36 cellular contexts compared by ENCODE assay signal in genomic region chr1:81717230-81717629, GRCh38.
DNase-seq lines count a peak whose midpoint lies in the region; ATAC-seq, FAIRE-seq and TF ChIP-seq lines count a peak whose summit lies in the region.
"Had no signal": no experiment of that assay in that cellular context is flagged by ENCODE, and none has a peak within 500 bp of the region (broad histone marks: within the 10 kb centered on the region; RNA-seq: fewer than 3 reads in every experiment).

No MANE protein-coding gene starts in this region.

- H3K9me3 Mint-ChIP-seq in activated T-cell treated with anti-CD3 and anti-CD28 coated beads, Interleukin-2, amount 50 U/mL, for 24 hours, result peaks cover 4% of the 10 kb centered on the region
- H3K9me3 Mint-ChIP-seq: activated T-cell treated with anti-CD3 and anti-CD28 coated beads, Interleukin-2, amount 50 U/mL, for 72 hours; endodermal cell had no signal

- no peak overlapping the region for H3K27ac Mint-ChIP-seq in activated T-cell treated with anti-CD3 and anti-CD28 coated beads, Interleukin-2, amount 50 U/mL, for 24 hours
- H3K27ac Mint-ChIP-seq: activated T-cell treated with anti-CD3 and anti-CD28 coated beads, Interleukin-2, amount 50 U/mL, for 72 hours; brain; endodermal cell; natural killer cell; T-helper 17 cell had no signal

- H3F3A ChIP-seq in PC-9 (ENCODE audit: insufficient read depth, low read depth), result peaks cover 5% of the 10 kb centered on the region; the same call in 1 of the 2 replicates

- H3K9me1 ChIP-seq in endothelial cell of umbilical vein (replicated peaks; ENCODE audit: control insufficient read depth, extremely low read depth, insufficient read depth, low read length), result no peaks in the 10 kb centered on the region

- TF ChIP-seq POLR2A in endothelial cell of umbilical vein (IDR thresholded peaks at IDR 0.05; ENCODE audit: low read depth, low read length), result no peak

- H3K4me1 ChIP-seq in PC-9 (replicated peaks; ENCODE audit: insufficient read depth) (peaks cover 10% of the 10 kb centered on the region), endothelial cell of umbilical vein (ENCODE audit: control insufficient read depth, extremely low read depth, insufficient read depth, low read length) (peaks cover 8% of the 10 kb centered on the region)
- H3K4me1 ChIP-seq: esophagus squamous epithelium, sigmoid colon, transverse colon had no signal

- H3K4me3 Mint-ChIP-seq in activated T-cell treated with anti-CD3 and anti-CD28 coated beads, Interleukin-2, amount 50 U/mL, for 24 hours, result no peak overlapping the region
- H3K4me3 Mint-ChIP-seq: activated T-cell treated with anti-CD3 and anti-CD28 coated beads, Interleukin-2, amount 50 U/mL, for 72 hours; brain; endodermal cell; natural killer cell; T-helper 17 cell had no signal

- H2AFZ ChIP-seq in PC-9, result no peak overlapping the region
- no peak overlapping the region for H2AFZ ChIP-seq in endothelial cell of umbilical vein (ENCODE audit: low read depth, low read length)

- dilution Hi-C loops in endothelial cell of umbilical vein (cut with MboI; ENCODE audit: extremely low pct_ligation_motif_present, low sequenced_read_pairs), result no loop called here

- ATAC-seq in GM21619 (IDR thresholded peaks at IDR 0.05; ENCODE audit: unreplicated experiment), result no peak
- ATAC-seq: activated CD4-positive, CD25-positive, alpha-beta regulatory T cell treated with anti-CD3 and anti-CD28 coated beads, Interleukin-2, amount 50 U/mL, for 24 hours; activated T-cell treated with anti-CD3 and anti-CD28 coated beads, Interleukin-2, amount 50 U/mL, for 72 hours; left cardiac atrium; mucosa of descending colon; natural killer cell; T-helper 17 cell had no signal

- no peaks in the 10 kb centered on the region for H3K36me3 Mint-ChIP-seq in activated T-cell treated with anti-CD3 and anti-CD28 coated beads, Interleukin-2, amount 50 U/mL, for 24 hours (ENCODE audit: low read depth)
- H3K36me3 Mint-ChIP-seq: natural killer cell had no signal

- no peaks in the 10 kb centered on the region for H3K4me1 Mint-ChIP-seq in activated T-cell treated with anti-CD3 and anti-CD28 coated beads, Interleukin-2, amount 50 U/mL, for 24 hours (ENCODE audit: low read depth)
- H3K4me1 Mint-ChIP-seq: natural killer cell, T-helper 17 cell had no signal

- BruUV-seq in PC-9 (replicated peaks; lab: Mats Ljungman, UMichigan) (no TSS peak), endothelial cell of umbilical vein (replicated peaks; lab: Mats Ljungman, UMichigan) (no TSS peak)

- H4K20me1 ChIP-seq in PC-9 (ENCODE audit: insufficient read depth), result no peaks in the 10 kb centered on the region
- no peaks in the 10 kb centered on the region for H4K20me1 ChIP-seq in endothelial cell of umbilical vein (replicated peaks; ENCODE audit: control insufficient read depth, extremely low read depth, insufficient read depth, low read length)

- no peaks in the 10 kb centered on the region for H3K9me3 ChIP-seq in PC-9 (ENCODE audit: insufficient read depth, low read depth)
- H3K9me3 ChIP-seq in endothelial cell of umbilical vein (replicated peaks; ENCODE audit: control insufficient read depth, insufficient read depth, low read length), result no peaks in the 10 kb centered on the region
- H3K9me3 ChIP-seq: esophagus squamous epithelium, MG63, mucosa of descending colon, sigmoid colon, transverse colon had no signal

- no peaks in the 10 kb centered on the region for H3K27me3 Mint-ChIP-seq in activated T-cell treated with anti-CD3 and anti-CD28 coated beads, Interleukin-2, amount 50 U/mL, for 24 hours
- H3K27me3 Mint-ChIP-seq: brain, T-helper 17 cell had no signal

- no peaks in the 10 kb centered on the region for H3K9me2 ChIP-seq in PC-9 (ENCODE audit: insufficient read depth)

- FAIRE-seq in endothelial cell of umbilical vein (lab: Jason Lieb, UNC), result peak; percentile 59
- FAIRE-seq: TTC549 had no signal

- peak overlapping the region; percentile 20; the same call in 1 of the 2 replicates for H3K27ac ChIP-seq in PC-9
- H3K27ac ChIP-seq in endothelial cell of umbilical vein (ENCODE audit: insufficient read depth, low read depth, low read length), result no peak overlapping the region
- H3K27ac ChIP-seq: C4-2B, esophagus squamous epithelium, sigmoid colon, SK-N-MC, transverse colon had no signal

- TF ChIP-seq CTCF in PC-9 (conservative IDR thresholded peaks at IDR 0.05) (no peak), endothelial cell of umbilical vein (IDR thresholded peaks at IDR 0.05; ENCODE audit: extremely low read depth in 1 of 2, insufficient read depth in 1 of 2, low read depth in 1 of 2, low read length in 2 of 2) (no peak)

- CTCF ChIA-PET in PC-9 (lab: Charles Lee), result no interaction called here
- CTCF ChIA-PET in endothelial cell of umbilical vein (lab: Charles Lee), result no interaction called here

- no peak overlapping the region for H3K9ac ChIP-seq in endothelial cell of umbilical vein (replicated peaks; ENCODE audit: extremely low read depth, insufficient read depth, low read length)

- no peak overlapping the region for H3K4me2 ChIP-seq in PC-9
- H3K4me2 ChIP-seq in endothelial cell of umbilical vein (ENCODE audit: insufficient read depth, low read length), result no peak overlapping the region

- DNase-seq in ELR (ENCODE audit: low read depth) (peak; percentile 6), PC-9 (peak in 1 of 2 experiments; percentile 68), endothelial cell of umbilical vein (ENCODE audit: low read depth, low spot score) (peak; percentile 27), skeletal muscle cell (ENCODE audit: low read depth) (peak; percentile 51), AG08396 (ENCODE audit: low spot score) (no peak)
- no peak for DNase-seq in activated T-cell treated with anti-CD3 and anti-CD28 coated beads, Interleukin-2, amount 50 U/mL, for 24 hours
- DNase-seq: activated CD4-positive, alpha-beta T cell treated with anti-CD3 and anti-CD28 coated beads, Interleukin-2, amount 50 U/mL, for 48 hours; activated T-cell treated with anti-CD3 and anti-CD28 coated beads, Interleukin-2, amount 50 U/mL, for 72 hours; Calu3; cortex of kidney; DND-41; endodermal cell; esophagus squamous epithelium; GOT3; hypothalamus; KBM-7; left cardiac atrium; MG63; mucosa of descending colon; natural killer cell; NCI-H1105 treated with DMSO at 0.1 percent for 48 hours; NCI-H187 treated with DMSO at 0.1 percent for 48 hours; NCI-H2171 treated with DMSO at 0.1 percent for 48 hours; NCI-H510A; nucleus accumbens; sigmoid colon; stimulated activated CD4-positive, alpha-beta T cell treated with anti-CD3 and anti-CD28 coated beads, Interleukin-15, amount 100 ng/mL, for 24 hours; stimulated activated CD4-positive, alpha-beta T cell treated with anti-CD3 and anti-CD28 coated beads, Interleukin-4, amount 100 ng/mL, for 4 hours; T-helper 17 cell; transverse colon had no signal

- H3K79me2 ChIP-seq in PC-9 (ENCODE audit: low read depth) (0 out of 2 replicates have a peak, but pooled peaks cover 9% of the 10 kb centered on the region), endothelial cell of umbilical vein (ENCODE audit: control insufficient read depth, insufficient read depth, low read length) (no peaks in the 10 kb centered on the region)

- POLR2A ChIA-PET in PC-9 (lab: Charles Lee; ENCODE audit: unreplicated experiment) (no interaction called here), endothelial cell of umbilical vein (lab: Charles Lee) (no interaction called here)

- H3K27me3 ChIP-seq in PC-9 (ENCODE audit: insufficient read depth, low read depth) (no peaks in the 10 kb centered on the region), endothelial cell of umbilical vein (ENCODE audit: control insufficient read depth in 2 of 2, insufficient read depth in 2 of 2, low read length in 2 of 2) (no peaks in the 10 kb centered on the region)
- H3K27me3 ChIP-seq: esophagus squamous epithelium, MG63, sigmoid colon, transverse colon had no signal

- intact Hi-C loops in PC-9 (cut with micrococcal nuclease; ENCODE audit: unreplicated experiment) (no loop called here), endothelial cell of umbilical vein (cut with micrococcal nuclease) (no loop called here)

- H3K4me3 ChIP-seq in PC-9 (no peak overlapping the region), endothelial cell of umbilical vein (replicated peaks in 1 of 3; ENCODE audit: insufficient read depth in 1 of 3, low read depth in 1 of 3, low read length in 3 of 3) (no peak overlapping the region), skeletal muscle cell (ENCODE audit: low read depth, low read length) (no peak overlapping the region)
- H3K4me3 ChIP-seq: esophagus squamous epithelium, MG63, mucosa of descending colon, sigmoid colon, SK-N-MC, transverse colon had no signal

- H3K36me3 ChIP-seq in PC-9 (ENCODE audit: low read depth) (peaks cover 5% of the 10 kb centered on the region; the same call in 1 of the 2 replicates), endothelial cell of umbilical vein (ENCODE audit: control insufficient read depth in 2 of 2, extremely low read depth in 1 of 2, insufficient read depth in 2 of 2, low read length in 2 of 2) (no peaks in the 10 kb centered on the region)
- H3K36me3 ChIP-seq: MG63, sigmoid colon, transverse colon had no signal

TF ChIP-seq in endothelial cell of umbilical vein, 7 proteins besides CTCF, POLR2A, EP300 and RAD21:
- TF ChIP-seq MAX (IDR thresholded peaks at IDR 0.05; ENCODE audit: insufficient read depth, insufficient read length), result no peak
- peak; percentile 80 for TF ChIP-seq FOS (IDR thresholded peaks at IDR 0.05; ENCODE audit: borderline replicate concordance, insufficient read depth, low read length)
- TF ChIP-seq GATA2 (IDR thresholded peaks at IDR 0.05; ENCODE audit: insufficient read depth, insufficient read length, low read depth, low read length), result peak; percentile 75
- TF ChIP-seq MYC (IDR thresholded peaks at IDR 0.05; ENCODE audit: low read depth, low read length), result no peak

Comparison
In these comparisons a context has a peak if more than half of its experiments do, and no peak if none do; other contexts are left out.
1. DNase-seq: peak in ELR (single experiment), endothelial cell of umbilical vein (single experiment) and skeletal muscle cell (single experiment); none in activated T-cell treated with anti-CD3 and anti-CD28 coated beads, Interleukin-2, amount 50 U/mL, for 24 hours (single experiment) and AG08396 (single experiment).